Comparison of ENCODE assay signal across 20 cellular contexts in the genomic region with DNA sequence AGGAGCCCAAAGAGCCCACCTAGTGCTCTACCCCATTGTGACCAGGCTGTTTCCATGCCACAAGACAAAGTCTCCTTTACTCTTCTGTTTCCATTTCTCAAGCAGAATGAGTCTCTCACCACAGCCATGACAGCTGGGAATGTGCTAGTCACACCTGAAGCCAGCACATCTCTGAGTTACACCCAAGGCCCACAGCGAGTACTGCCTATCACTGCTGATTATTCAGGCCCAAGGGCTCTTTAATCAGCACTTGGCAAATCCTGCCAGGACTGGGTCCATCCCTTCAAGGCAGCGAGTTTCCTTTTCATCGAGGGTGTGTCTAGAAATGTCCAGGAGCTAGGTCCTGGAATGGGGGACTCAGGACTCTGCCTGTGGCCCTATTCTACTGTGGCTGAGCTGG. TPM values are rescaled to one million over a fixed set of nuclear protein-coding genes. Genes with fewer than 3 reads are reported as not detected.
DNase-seq lines count a peak whose midpoint lies in the region; ATAC-seq and TF ChIP-seq lines count a peak whose summit lies in the region.
"Had no signal": no experiment of that assay in that cellular context is flagged by ENCODE, and none has a peak within 500 bp of the region (broad histone marks: within the 10 kb centered on the region; RNA-seq: fewer than 3 reads in every experiment).

No MANE protein-coding gene starts in this region.

- H2BK120ac ChIP-seq in neuronal stem cell (ENCODE audit: low read depth, low read length): no peak overlapping the region

- H3K36me3 ChIP-seq in neuronal stem cell (replicated peaks in 1 of 2; ENCODE audit: control insufficient read depth in 2 of 2, insufficient read depth in 2 of 2, low read length in 2 of 2) (no peaks in the 10 kb centered on the region), suprapubic skin (no peaks in the 10 kb centered on the region)

- H3K4me1 ChIP-seq in neuronal stem cell (ENCODE audit: control insufficient read depth in 2 of 2, insufficient read depth in 1 of 2, low read depth in 1 of 2, low read length in 2 of 2) (no peaks in the 10 kb centered on the region), suprapubic skin (peaks cover 8% of the 10 kb centered on the region)
- H3K4me1 ChIP-seq: A549 had no signal

- peaks cover 11% of the 10 kb centered on the region for H3K9me3 Mint-ChIP-seq in activated naive CD8-positive, alpha-beta T cell treated with anti-CD3 and anti-CD28 coated beads, Interleukin-2, amount 50 U/mL, for 24 hours
- peaks cover 5% of the 10 kb centered on the region for H3K9me3 Mint-ChIP-seq in activated naive CD8-positive, alpha-beta T cell treated with anti-CD3 and anti-CD28 coated beads for 36 hours
- H3K9me3 Mint-ChIP-seq: HFFc6 had no signal

- TF ChIP-seq CTCF in epithelial cell of esophagus (IDR thresholded peaks at IDR 0.05; ENCODE audit: insufficient read depth, low read depth, low read length, missing control alignments) (no peak), suprapubic skin (IDR thresholded peaks at IDR 0.05) (no peak)

- peak; percentile 33 for ATAC-seq in activated naive CD8-positive, alpha-beta T cell treated with anti-CD3 and anti-CD28 coated beads, Interleukin-2, amount 50 U/mL, for 24 hours
- ATAC-seq: A549, HCT116 had no signal

- H3K79me1 ChIP-seq in neuronal stem cell (ENCODE audit: low read depth, low read length): no peaks in the 10 kb centered on the region

- no peak overlapping the region for H3K23ac ChIP-seq in neuronal stem cell (ENCODE audit: low read depth, low read length, poor library complexity)

- H3K27me3 ChIP-seq in neuronal stem cell (ENCODE audit: control insufficient read depth in 3 of 3, insufficient read depth in 3 of 3, low read depth in 1 of 3, low read length in 3 of 3) (no peaks in the 10 kb centered on the region), suprapubic skin (no peaks in the 10 kb centered on the region)

- H2AFZ ChIP-seq in neuronal stem cell (ENCODE audit: low read length): no peak overlapping the region

- H4K8ac ChIP-seq in neuronal stem cell (ENCODE audit: low read depth, low read length): peak overlapping the region; percentile 1

- peaks cover 16% of the 10 kb centered on the region for H3K27me3 Mint-ChIP-seq in activated naive CD8-positive, alpha-beta T cell treated with anti-CD3 and anti-CD28 coated beads, Interleukin-2, amount 50 U/mL, for 24 hours
- peaks cover 23% of the 10 kb centered on the region for H3K27me3 Mint-ChIP-seq in activated naive CD8-positive, alpha-beta T cell treated with anti-CD3 and anti-CD28 coated beads for 36 hours

- no peak overlapping the region for H2BK12ac ChIP-seq in neuronal stem cell (ENCODE audit: low read length)

- no peaks in the 10 kb centered on the region for H3K36me3 Mint-ChIP-seq in activated naive CD8-positive, alpha-beta T cell treated with anti-CD3 and anti-CD28 coated beads, Interleukin-2, amount 50 U/mL, for 24 hours (ENCODE audit: low read depth)
- no peaks in the 10 kb centered on the region for H3K36me3 Mint-ChIP-seq in activated naive CD8-positive, alpha-beta T cell treated with anti-CD3 and anti-CD28 coated beads for 36 hours

- no peaks in the 10 kb centered on the region for H3K4me1 Mint-ChIP-seq in activated naive CD8-positive, alpha-beta T cell treated with anti-CD3 and anti-CD28 coated beads, Interleukin-2, amount 50 U/mL, for 24 hours
- no peaks in the 10 kb centered on the region for H3K4me1 Mint-ChIP-seq in activated naive CD8-positive, alpha-beta T cell treated with anti-CD3 and anti-CD28 coated beads for 36 hours

- H3K14ac ChIP-seq in neuronal stem cell (ENCODE audit: low read length): no peak overlapping the region

- H3K4me3 ChIP-seq in epithelial cell of esophagus (ENCODE audit: low read length): no peak overlapping the region
- no peak overlapping the region for H3K4me3 ChIP-seq in neuronal stem cell (ENCODE audit: low read length in 2 of 2)
- H3K4me3 ChIP-seq in suprapubic skin: no peak overlapping the region
- H3K4me3 ChIP-seq: A549 had no signal

- no peak overlapping the region for H3K9ac ChIP-seq in neuronal stem cell (ENCODE audit: low read depth, low read length, poor library complexity)

- no peak for TF ChIP-seq POLR2A in suprapubic skin (IDR thresholded peaks at IDR 0.05)

- no peak overlapping the region for H2BK5ac ChIP-seq in neuronal stem cell (ENCODE audit: low read length)

- TF ChIP-seq EP300 in suprapubic skin (IDR thresholded peaks at IDR 0.05): no peak

- whole genome bisulfite sequencing in neuronal stem cell (ENCODE audit: extremely low coverage in 2 of 2, insufficient read length in 2 of 2, insufficient replicate concordance in 1 of 2), 2 donors: no CpG with 5 or more reads among the region's 3 CpGs
- 68% methylated on average over 3 of the region's 3 CpGs for WGBS in suprapubic skin

- H3K27ac Mint-ChIP-seq in activated naive CD8-positive, alpha-beta T cell treated with anti-CD3 and anti-CD28 coated beads, Interleukin-2, amount 50 U/mL, for 24 hours: no peak overlapping the region
- H3K27ac Mint-ChIP-seq in activated naive CD8-positive, alpha-beta T cell treated with anti-CD3 and anti-CD28 coated beads for 36 hours: no peak overlapping the region
- H3K27ac Mint-ChIP-seq: CD4-positive, alpha-beta T cell; HFFc6 had no signal

- H3K27ac ChIP-seq in neuronal stem cell (replicated peaks; ENCODE audit: low read length): no peak overlapping the region
- peak overlapping the region; percentile 6 for H3K27ac ChIP-seq in suprapubic skin
- H3K27ac ChIP-seq: 22Rv1, A549, C4-2B had no signal

- H4K91ac ChIP-seq in neuronal stem cell (ENCODE audit: low read depth, low read length, poor library complexity): no peak overlapping the region

- H3K18ac ChIP-seq in neuronal stem cell (ENCODE audit: low read length): no peak overlapping the region

- DNase-seq in activated naive CD8-positive, alpha-beta T cell treated with anti-CD3 and anti-CD28 coated beads, Interleukin-2, amount 50 U/mL, for 24 hours: no peak
- DNase-seq in activated naive CD8-positive, alpha-beta T cell treated with anti-CD3 and anti-CD28 coated beads for 36 hours: no peak
- DNase-seq in epithelial cell of esophagus (ENCODE audit: low read depth): peak; percentile 81
- DNase-seq in neuronal stem cell (ENCODE audit: low spot score): no peak
- no peak for DNase-seq in suprapubic skin (ENCODE audit: low spot score in 2 of 2)
- no peak for DNase-seq in cerebellum (ENCODE audit: low spot score)
- no peak for DNase-seq in islet precursor cell
- no peak for DNase-seq in COLO829 (ENCODE audit: low spot score)
- DNase-seq: AML-193; CD4-positive, alpha-beta T cell; DMS153; DMS79; GDM1; GOT3; H7; HFFc6 had no signal

- peak overlapping the region; percentile 37 for H3K4ac ChIP-seq in neuronal stem cell (ENCODE audit: low read length)

- H2AK5ac ChIP-seq in neuronal stem cell (ENCODE audit: low read depth, low read length): no peak overlapping the region

- H3K9me3 ChIP-seq in neuronal stem cell (replicated peaks in 1 of 2; ENCODE audit: control insufficient read depth in 2 of 2, insufficient read depth in 1 of 2, low read depth in 1 of 2, low read length in 2 of 2) (no peaks in the 10 kb centered on the region), suprapubic skin (no peaks in the 10 kb centered on the region)
- H3K9me3 ChIP-seq: A549 had no signal

- no peak overlapping the region for H2BK15ac ChIP-seq in neuronal stem cell (ENCODE audit: low read length)

- no peak overlapping the region for H3K4me2 ChIP-seq in neuronal stem cell (ENCODE audit: insufficient read depth, low read length, poor library complexity, severe bottlenecking)
- H3K4me2 ChIP-seq: A549 had no signal

- no peak overlapping the region for H3K4me3 Mint-ChIP-seq in activated naive CD8-positive, alpha-beta T cell treated with anti-CD3 and anti-CD28 coated beads, Interleukin-2, amount 50 U/mL, for 24 hours
- H3K4me3 Mint-ChIP-seq in activated naive CD8-positive, alpha-beta T cell treated with anti-CD3 and anti-CD28 coated beads for 36 hours: no peak overlapping the region
- H3K4me3 Mint-ChIP-seq: CD4-positive, alpha-beta T cell; HFFc6 had no signal

RNA-seq across cellular contexts. Expression of a gene that starts 14.6 kb away (rescaled TPM):
- total RNA-seq in activated naive CD8-positive, alpha-beta T cell treated with anti-CD3 and anti-CD28 coated beads for 36 hours: not detected
- polyA plus RNA-seq in neuronal stem cell (2013, experiment 1 of 2): 2.6 TPM
- polyA plus RNA-seq in neuronal stem cell (2013, experiment 2 of 2): 2.9 TPM
- total RNA-seq in suprapubic skin (1 to 10 TPM in 2 of 4 donors, not detected in 2; 2.0 to 5.8 TPM), cerebellum (3.1 TPM)
- total RNA-seq: CD4-positive, alpha-beta T cell had no signal
